26 cellular contexts compared by ENCODE assay signal in the genomic region with DNA sequence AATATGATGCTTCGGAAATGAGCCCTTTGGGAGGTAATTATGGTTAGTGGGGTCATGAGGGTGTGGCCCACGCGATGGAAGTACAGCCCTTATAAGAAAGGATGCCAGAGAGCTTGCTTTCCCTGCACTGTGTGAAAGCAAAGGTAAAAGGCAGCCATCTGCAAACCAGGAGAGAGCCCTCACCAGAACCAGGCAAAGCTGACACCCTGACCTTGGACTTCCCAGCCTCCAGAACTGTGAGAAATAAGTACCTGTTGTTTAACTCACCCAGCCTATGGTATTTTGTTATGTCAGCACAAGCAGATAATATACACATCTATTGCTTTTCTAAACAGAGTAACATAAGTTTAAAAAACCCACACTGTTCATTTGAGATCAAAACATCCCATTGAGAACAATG. TPM values are rescaled to one million over a fixed set of nuclear protein-coding genes. Genes with fewer than 3 reads are reported as not detected.
DNase-seq lines count a peak whose midpoint lies in the region; ATAC-seq, FAIRE-seq and TF ChIP-seq lines count a peak whose summit lies in the region.
"Had no signal": no experiment of that assay in that cellular context is flagged by ENCODE, and none has a peak within 500 bp of the region (broad histone marks: within the 10 kb centered on the region; RNA-seq: fewer than 3 reads in every experiment).

No MANE protein-coding gene starts in this region.

- no peak overlapping the region for H3K27ac Mint-ChIP-seq in osteocyte (ENCODE audit: unreplicated experiment)
- H3K27ac Mint-ChIP-seq: CD14-positive monocyte; CD4-positive, alpha-beta T cell; CD8-positive, alpha-beta memory T cell; GM23338 had no signal

- H3K36me3 Mint-ChIP-seq in osteocyte (ENCODE audit: unreplicated experiment): no peaks in the 10 kb centered on the region
- H3K36me3 Mint-ChIP-seq: CD14-positive monocyte; CD8-positive, alpha-beta memory T cell had no signal

- ATAC-seq in HepG2: no peak
- ATAC-seq in right lobe of liver: no peak
- no peak for ATAC-seq in GM18502 (IDR thresholded peaks at IDR 0.05; ENCODE audit: poor library complexity, unreplicated experiment)
- ATAC-seq: GM12878, GM23338, HCT116 had no signal

- POLR2A ChIA-PET in HepG2 (lab: Yijun Ruan, JAX): no interaction called here

- H3K27me3 Mint-ChIP-seq in osteocyte (ENCODE audit: unreplicated experiment): peaks cover 20% of the 10 kb centered on the region

- no peak overlapping the region for H3K9ac ChIP-seq in HepG2 (ENCODE audit: insufficient read depth, low read depth, low read length)
- H3K9ac ChIP-seq: BLaER1 treated with 17β-estradiol and CSF1 and Interleukin-3, amounts not matched to agents 10 nM and 100 nM had no signal

- H3K79me2 ChIP-seq in HepG2 (ENCODE audit: insufficient read depth, low read length): no peaks in the 10 kb centered on the region

- FAIRE-seq in HepG2 (lab: Jason Lieb, UNC): no peak
- FAIRE-seq: A204.1, D721Med, GM12878, GM18507 had no signal

- no peak overlapping the region for H2AFZ ChIP-seq in HepG2 (ENCODE audit: low read length)
- H2AFZ ChIP-seq: GM23338 had no signal

- H3K36me3 ChIP-seq in HepG2 (replicated peaks in 1 of 2; ENCODE audit: control insufficient read depth in 1 of 2, insufficient read depth in 2 of 2, low read length in 2 of 2) (peaks cover 0 to 11% of the 10 kb centered on the region in 2 experiments; a peak in 1 of 5 replicates), right lobe of liver (no peaks in the 10 kb centered on the region), esophagus squamous epithelium (no peaks in the 10 kb centered on the region)
- H3K36me3 ChIP-seq: BE2C had no signal

- H4K20me1 ChIP-seq in HepG2 (ENCODE audit: insufficient read depth, low read length): no peaks in the 10 kb centered on the region
- H4K20me1 ChIP-seq: BLaER1 treated with 17β-estradiol and CSF1 and Interleukin-3, amounts not matched to agents 10 nM and 100 nM had no signal

- TF ChIP-seq RAD21 in HepG2 (CRISPR knock-in tag; IDR thresholded peaks at IDR 0.05): no peak

- no peak overlapping the region for H3K4me3 Mint-ChIP-seq in osteocyte (ENCODE audit: unreplicated experiment)
- H3K4me3 Mint-ChIP-seq: CD14-positive monocyte; CD4-positive, alpha-beta T cell; CD8-positive, alpha-beta memory T cell; GM23338; H9 had no signal

- 0 out of 2 replicates have a peak overlapping the region, but pooled peaks have one; percentile 24 for H3K4me2 ChIP-seq in HepG2 (ENCODE audit: low read depth, low read length)
- H3K4me2 ChIP-seq: BLaER1 treated with 17β-estradiol and CSF1 and Interleukin-3, amounts not matched to agents 10 nM and 100 nM; GM23338 had no signal

- H3K4me3 ChIP-seq in HepG2 (replicated peaks in 1 of 3; ENCODE audit: insufficient read depth in 1 of 3, low read depth in 2 of 3, low read length in 3 of 3) (no peak overlapping the region), right lobe of liver (no peak overlapping the region), esophagus squamous epithelium (no peak overlapping the region)
- H3K4me3 ChIP-seq: BLaER1 treated with 17β-estradiol and CSF1 and Interleukin-3, amounts not matched to agents 10 nM and 100 nM; GM12878; GM23338 had no signal

- H3K27me3 ChIP-seq in HepG2 (ENCODE audit: control insufficient read depth in 1 of 2, insufficient read depth in 2 of 2, low read length in 2 of 2) (no peaks in the 10 kb centered on the region), right lobe of liver (no peaks in the 10 kb centered on the region), esophagus squamous epithelium (peaks cover 0 to 42% (median 0%) of the 10 kb centered on the region in 4 donors)
- H3K27me3 ChIP-seq: BLaER1 treated with 17β-estradiol and CSF1 and Interleukin-3, amounts not matched to agents 10 nM and 100 nM had no signal

- H3K9me3 Mint-ChIP-seq in osteocyte (ENCODE audit: unreplicated experiment): no peaks in the 10 kb centered on the region
- H3K9me3 Mint-ChIP-seq: CD4-positive, alpha-beta T cell had no signal

- no TSS peak for BruUV-seq in HepG2 (replicated peaks; lab: Mats Ljungman, UMichigan)

- TF ChIP-seq EP300 in HepG2 (IDR thresholded peaks at IDR 0.05; ENCODE audit: low read depth in 2 of 2, low read length in 2 of 2) (no peak), HepG2 (CRISPR knock-in tag; IDR thresholded peaks at IDR 0.05; ENCODE audit: borderline replicate concordance) (no peak)

- H3K4me1 Mint-ChIP-seq in osteocyte (ENCODE audit: unreplicated experiment): no peaks in the 10 kb centered on the region
- H3K4me1 Mint-ChIP-seq: CD14-positive monocyte; CD8-positive, alpha-beta memory T cell had no signal

- in situ Hi-C loops in HepG2 (cut with HindIII; ENCODE audit: extremely low pct_ligation_motif_present, low pct_unique_long_range_greater_than_20kb): no loop called here

- TF ChIP-seq POLR2A in HepG2 (IDR thresholded peaks at IDR 0.05; ENCODE audit: insufficient read depth in 1 of 2, low read depth in 2 of 2, low read length in 2 of 2) (no peak), right lobe of liver (IDR thresholded peaks at IDR 0.05) (no peak), esophagus squamous epithelium (IDR thresholded peaks at IDR 0.05) (no peak)

- peaks cover 31% of the 10 kb centered on the region for H3K4me1 ChIP-seq in HepG2 (ENCODE audit: insufficient read depth, low read length)
- H3K4me1 ChIP-seq in right lobe of liver: peaks cover 0 to 12% (median 3%) of the 10 kb centered on the region in 4 donors
- peaks cover 0 to 14% (median 0%) of the 10 kb centered on the region in 3 donors for H3K4me1 ChIP-seq in esophagus squamous epithelium
- H3K4me1 ChIP-seq: BE2C had no signal

- no peak for TF ChIP-seq CTCF in HepG2 (CRISPR knock-in tag; IDR thresholded peaks at IDR 0.05)
- no peak for TF ChIP-seq CTCF in right lobe of liver (IDR thresholded peaks at IDR 0.05)
- no peak for TF ChIP-seq CTCF in osteocyte (IDR thresholded peaks at IDR 0.05)
- TF ChIP-seq CTCF in esophagus squamous epithelium (IDR thresholded peaks at IDR 0.05): no peak

- peaks cover 14% of the 10 kb centered on the region for H3K9me3 ChIP-seq in HepG2 (ENCODE audit: low read length)
- no peaks in the 10 kb centered on the region for H3K9me3 ChIP-seq in right lobe of liver
- no peaks in the 10 kb centered on the region for H3K9me3 ChIP-seq in esophagus squamous epithelium
- H3K9me3 ChIP-seq: BE2C had no signal

- WGBS in HepG2 (ENCODE audit: low lambda C conversion rate): 79% methylated on average over 3 of the region's 3 CpGs
- WGBS in right lobe of liver (ENCODE audit: insufficient coverage, low coverage, low lambda C conversion rate, missing lambda C conversion rate): 77% methylated on average over 3 of the region's 3 CpGs
- WGBS in esophagus squamous epithelium, 2 donors: 73 to 76% methylated on average over 3 of the region's 3 CpGs

- intact Hi-C loops in HepG2 (cut with micrococcal nuclease; ENCODE audit: unreplicated experiment): no loop called here
- intact Hi-C loops in right lobe of liver (cut with DNase I): no loop called here
- intact Hi-C loops in esophagus squamous epithelium (cut with DNase I): no loop called here

- CTCF ChIA-PET in HepG2 (lab: Yijun Ruan, JAX; ENCODE audit: low intra/inter-chr PET ratio, low total read pairs): no interaction called here

- H3K27ac ChIP-seq in HepG2 (ENCODE audit: extremely low read length, insufficient read depth, low read length) (no peak overlapping the region), right lobe of liver (no peak overlapping the region), esophagus squamous epithelium (no peak overlapping the region)
- H3K27ac ChIP-seq: 22Rv1; BLaER1 treated with 17β-estradiol and CSF1 and Interleukin-3, amounts not matched to agents 10 nM and 100 nM had no signal

- DNase-seq in NCI-H748 (lab: John Stamatoyannopoulos, UW; ENCODE audit: unreplicated experiment): peak; percentile 26
- DNase-seq in NCI-H748 treated with DMSO at 0.1 percent for 48 hours (lab: John Stamatoyannopoulos, UW): no peak
- no peak for DNase-seq in HepG2 (ENCODE audit: low spot score)
- DNase-seq in right lobe of liver: no peak
- DNase-seq in osteocyte (ENCODE audit: extremely low spot score, unreplicated experiment): peak; percentile 17
- DNase-seq in esophagus squamous epithelium (lab: John Stamatoyannopoulos, UW): no peak
- DNase-seq: ACHN; AML-193; BE2C; CD4-positive, alpha-beta T cell; CD8-positive, alpha-beta memory T cell; DMS 273 treated with DMSO at 0.1 percent for 48 hours; DMS79; EL; GDM1; H9 had no signal

TF ChIP-seq in HepG2, 621 proteins besides CTCF, POLR2A, EP300 and RAD21:
- TF ChIP-seq ZNF564 (CRISPR knock-in tag; IDR thresholded peaks at IDR 0.05): peak; percentile 99
- no peak for TF ChIP-seq MAFF (IDR thresholded peaks at IDR 0.05; ENCODE audit: low read depth, low read length)
- peak; percentile 46 to 66; a peak in 3 of 4 replicates for TF ChIP-seq MAFK (conservative IDR thresholded peaks at IDR 0.05 in 1 of 2, IDR thresholded peaks at IDR 0.05 in 1 of 2; ENCODE audit: low read length in 2 of 2)

RNA-seq across cellular contexts. Expression of gene SYN3, which starts 50.7 kb away (rescaled TPM):
- total RNA-seq in HepG2 (2016; rRNA removed; fragmentation: Illumina TruSeq; extraction: Trizol) (3.9 and 7.6 TPM in 2 replicates), right lobe of liver (under 1 TPM in 3 of 6 experiments, not detected in 3; 0.44 to 0.60 (median 0.56) TPM), osteocyte (not detected in 2 replicates), esophagus squamous epithelium (under 1 TPM in 3 of 4 donors, not detected in 1; under 0.01 to 0.38 (median 0.12) TPM)
- 16.9 and 20.4 TPM in 2 replicates for total RNA-seq in HepG2 (2016; cell fraction: cytosol; rRNA removed; fragmentation: Illumina TruSeq; extraction: Trizol; ENCODE audit: low read depth)
- 2.6 and 6.9 TPM in 2 replicates for total RNA-seq in HepG2 (2016; cell fraction: insoluble cytoplasmic fraction; rRNA removed; fragmentation: Illumina TruSeq; extraction: Trizol)
- total RNA-seq in HepG2 (2016; cell fraction: membrane; rRNA removed; fragmentation: Illumina TruSeq; extraction: Trizol): 6.7 and 8.1 TPM in 2 replicates
- 19.3 and 22.8 TPM in 2 replicates for total RNA-seq in HepG2 (2016; cell fraction: nucleus; rRNA removed; fragmentation: Illumina TruSeq; extraction: Trizol)
- polyA plus RNA-seq in HepG2 (2011; rRNA removed): 2.5 and 3.0 TPM in 2 replicates
- polyA plus RNA-seq in HepG2 (2011; cell fraction: cytosol; rRNA removed): 0.77 and 1.0 TPM in 2 replicates
- 10.4 and 10.5 TPM in 2 replicates for polyA plus RNA-seq in HepG2 (2011; cell fraction: nucleus; rRNA removed)
- polyA plus RNA-seq in HepG2 (2012): 2.3 and 2.6 TPM in 2 replicates
- polyA plus RNA-seq in HepG2 (2016; cell fraction: cytosol; fragmentation: Illumina TruSeq; extraction: Trizol; ENCODE audit: low read depth): 0.84 and 1.0 TPM in 2 replicates
- 3.0 and 5.8 TPM in 2 replicates for polyA plus RNA-seq in HepG2 (2016; cell fraction: insoluble cytoplasmic fraction; fragmentation: Illumina TruSeq; extraction: Trizol; ENCODE audit: low read depth)
- 1.3 and 1.5 TPM in 2 replicates for polyA plus RNA-seq in HepG2 (2016; cell fraction: membrane; fragmentation: Illumina TruSeq; extraction: Trizol; ENCODE audit: low read depth)
- polyA plus RNA-seq in HepG2 (2016; cell fraction: nucleus; fragmentation: Illumina TruSeq; extraction: Trizol; ENCODE audit: insufficient read depth, low read depth): 7.3 and 9.0 TPM in 2 replicates
- polyA minus RNA-seq in HepG2 (2011; rRNA and poly(A)+ RNA removed; ENCODE audit: low replicate concordance): 16.0 TPM in 1 of 2 replicates, not detected in the other
- 1.5 and 1.6 TPM in 2 replicates for polyA minus RNA-seq in HepG2 (2011; cell fraction: cytosol; rRNA and poly(A)+ RNA removed)
- 23.3 and 26.9 TPM in 2 replicates for polyA minus RNA-seq in HepG2 (2011; cell fraction: nucleus; rRNA and poly(A)+ RNA removed)
- total RNA-seq: CD4-positive, alpha-beta T cell; CD8-positive, alpha-beta memory T cell; GM12878 had no signal
- polyA plus RNA-seq: CD14-positive monocyte; CD8-positive, alpha-beta memory T cell; GM12878 had no signal

Comparison
In these comparisons a context has a peak if more than half of its experiments do, and no peak if none do; other contexts are left out.
1. DNase-seq: peak in NCI-H748 (single experiment) and osteocyte (single experiment); none in NCI-H748 treated with DMSO at 0.1 percent for 48 hours (single experiment), HepG2 (single experiment), right lobe of liver (0 of 3) and esophagus squamous epithelium (single experiment).